In the genomic region with DNA sequence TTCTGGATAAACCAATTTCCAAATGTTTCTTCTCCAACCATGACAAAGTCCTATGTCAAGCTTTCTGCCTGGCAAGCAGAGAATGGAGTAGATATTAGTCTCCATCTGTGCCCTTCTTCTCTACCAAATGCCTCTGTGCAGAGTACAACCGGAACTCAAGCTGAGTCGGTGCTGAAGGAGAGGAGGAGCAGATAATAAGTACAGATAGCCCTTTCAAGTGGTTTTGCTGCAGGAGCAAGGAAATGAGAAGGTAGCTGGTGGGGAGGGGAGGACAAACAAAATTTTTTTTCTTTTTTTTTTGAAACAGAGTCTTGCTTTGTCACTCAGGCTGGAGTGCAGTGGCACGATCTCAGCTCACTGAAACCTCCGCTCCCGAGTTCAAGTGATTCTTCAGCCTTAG, we compare ENCODE assay signal across 12 cellular contexts. TPM values are rescaled to one million over a fixed set of nuclear protein-coding genes. Genes with fewer than 3 reads are reported as not detected.
DNase-seq lines count a peak whose midpoint lies in the region; ATAC-seq and TF ChIP-seq lines count a peak whose summit lies in the region.
"Had no signal": no experiment of that assay in that cellular context is flagged by ENCODE, and none has a peak within 500 bp of the region (broad histone marks: within the 10 kb centered on the region; RNA-seq: fewer than 3 reads in every experiment).

No MANE protein-coding gene starts in this region.

- no peak overlapping the region for H2AFZ ChIP-seq in Karpas-422 (ENCODE audit: low read length)

- CTCF ChIA-PET in activated CD4-positive, alpha-beta T cell treated with anti-CD3 and anti-CD28 coated beads for 36 hours (lab: Charles Lee), result no interaction called here
- CTCF ChIA-PET in activated naive CD4-positive, alpha-beta T cell treated with anti-CD3 and anti-CD28 coated beads for 36 hours (lab: Charles Lee), result interaction anchor here (0.8 kb wide), 1 partner anchor 10 kb away, joined by 3 read pairs; no protein-coding TSS in a partner anchor

- no peaks in the 10 kb centered on the region for H4K20me1 ChIP-seq in Karpas-422 (ENCODE audit: insufficient read depth, low read depth, low read length)

- TF ChIP-seq POLR2A in body of pancreas (IDR thresholded peaks at IDR 0.05), result no peak

- H3K4me1 Mint-ChIP-seq in activated CD4-positive, alpha-beta T cell treated with anti-CD3 and anti-CD28 coated beads for 36 hours, result peaks cover 69% of the 10 kb centered on the region
- H3K4me1 Mint-ChIP-seq in activated naive CD4-positive, alpha-beta T cell treated with anti-CD3 and anti-CD28 coated beads for 36 hours (ENCODE audit: low read depth), result peaks cover 77% of the 10 kb centered on the region

- WGBS in body of pancreas, 2 donors, result 77 to 86% methylated on average over 5 of the region's 5 CpGs

- peak overlapping the region; percentile 78 for H3K27ac Mint-ChIP-seq in activated CD4-positive, alpha-beta T cell treated with anti-CD3 and anti-CD28 coated beads for 36 hours
- H3K27ac Mint-ChIP-seq in activated naive CD4-positive, alpha-beta T cell treated with anti-CD3 and anti-CD28 coated beads for 36 hours, result peak overlapping the region; percentile 74

- POLR2A ChIA-PET in activated CD4-positive, alpha-beta T cell treated with anti-CD3 and anti-CD28 coated beads for 36 hours (lab: Charles Lee), result interaction anchor here (0.8 kb wide), 1 partner anchor 14 kb away, joined by 8 read pairs; a partner anchor contains a TSS

- H3K36me3 ChIP-seq in Karpas-422 (ENCODE audit: insufficient read depth, low read length) (no peaks in the 10 kb centered on the region), body of pancreas (replicated peaks in 1 of 2; ENCODE audit: insufficient read depth in 1 of 2, low read depth in 2 of 2) (no peaks in the 10 kb centered on the region), left lung (no peaks in the 10 kb centered on the region)
- H3K36me3 ChIP-seq: stomach had no signal

- no peaks in the 10 kb centered on the region for H3K79me2 ChIP-seq in Karpas-422 (ENCODE audit: low read length)

- H3K36me3 Mint-ChIP-seq in activated CD4-positive, alpha-beta T cell treated with anti-CD3 and anti-CD28 coated beads for 36 hours (ENCODE audit: low read depth), result peaks cover 3% of the 10 kb centered on the region
- H3K36me3 Mint-ChIP-seq in activated naive CD4-positive, alpha-beta T cell treated with anti-CD3 and anti-CD28 coated beads for 36 hours (ENCODE audit: low read depth), result peaks cover 3% of the 10 kb centered on the region

- H3K4me3 ChIP-seq in Karpas-422 (ENCODE audit: low read length) (no peak overlapping the region), body of pancreas (no peak overlapping the region), left lung (no peak overlapping the region)
- H3K4me3 ChIP-seq: stomach had no signal

- H3K4me2 ChIP-seq in Karpas-422 (ENCODE audit: low read depth, low read length, poor library complexity, severe bottlenecking), result no peak overlapping the region

- DNase-seq in Karpas-422, result peak; percentile 23
- peak; percentile 59 for DNase-seq in activated CD4-positive, alpha-beta T cell treated with anti-CD3 and anti-CD28 coated beads for 36 hours
- DNase-seq in activated naive CD4-positive, alpha-beta T cell treated with anti-CD3 and anti-CD28 coated beads for 36 hours, result peak; percentile 67
- peak in 2 of 3 donors; percentile 34 to 36 for DNase-seq in stimulated activated CD4-positive, alpha-beta T cell treated with anti-CD3 and anti-CD28 coated beads, TNF-alpha, amount 100 ng/mL, for 1 hour (ENCODE audit: low read depth in 3 of 3, low spot score in 1 of 3)
- no peak for DNase-seq in dedifferentiated amniotic fluid mesenchymal stem cell (ENCODE audit: extremely low spot score)
- DNase-seq in body of pancreas, result no peak
- DNase-seq in medulla oblongata (ENCODE audit: extremely low spot score), result no peak
- DNase-seq in left lung, result no peak
- DNase-seq: NCI-H146, right cardiac atrium, stomach had no signal

- H3K4me1 ChIP-seq in Karpas-422 (ENCODE audit: low read length) (no peaks in the 10 kb centered on the region), body of pancreas (no peaks in the 10 kb centered on the region), left lung (no peaks in the 10 kb centered on the region)
- H3K4me1 ChIP-seq: stomach had no signal

- ATAC-seq in activated CD4-positive, alpha-beta T cell treated with anti-CD3 and anti-CD28 coated beads for 36 hours, result peak; percentile 84
- ATAC-seq in body of pancreas (no peak), left lung (no peak)
- ATAC-seq: right cardiac atrium had no signal

- H3K9me2 ChIP-seq in Karpas-422 (replicated peaks; ENCODE audit: insufficient read depth, low read length), result no peaks in the 10 kb centered on the region

- H3K9ac ChIP-seq in Karpas-422 (ENCODE audit: low read length), result no peak overlapping the region

- peak overlapping the region; percentile 43 for H3K4me3 Mint-ChIP-seq in activated CD4-positive, alpha-beta T cell treated with anti-CD3 and anti-CD28 coated beads for 36 hours
- H3K4me3 Mint-ChIP-seq in activated naive CD4-positive, alpha-beta T cell treated with anti-CD3 and anti-CD28 coated beads for 36 hours, result peak overlapping the region; percentile 40
- H3K4me3 Mint-ChIP-seq: CD14-positive monocyte had no signal

- peaks cover 2% of the 10 kb centered on the region for H3K9me3 Mint-ChIP-seq in activated CD4-positive, alpha-beta T cell treated with anti-CD3 and anti-CD28 coated beads for 36 hours (ENCODE audit: low read depth)
- peaks cover 3% of the 10 kb centered on the region for H3K9me3 Mint-ChIP-seq in activated naive CD4-positive, alpha-beta T cell treated with anti-CD3 and anti-CD28 coated beads for 36 hours

- intact Hi-C loops in activated CD4-positive, alpha-beta T cell treated with anti-CD3 and anti-CD28 coated beads for 36 hours (cut with DNase I, micrococcal nuclease), result loop anchor here in 1 of 2 experiments (1.0 kb wide), 1 partner anchor 14 kb away; a partner anchor contains a TSS
- intact Hi-C loops in activated naive CD4-positive, alpha-beta T cell treated with anti-CD3 and anti-CD28 coated beads for 36 hours (cut with micrococcal nuclease), result loop anchor here (1.0 kb wide), 2 partner anchors 14 to 119 kb away; a partner anchor contains a TSS
- intact Hi-C loops in body of pancreas (cut with DNase I), result no loop called here
- intact Hi-C loops in left lung (cut with DNase I), result no loop called here

- H3K27ac ChIP-seq in Karpas-422 (ENCODE audit: low read length), result no peak overlapping the region
- H3K27ac ChIP-seq in body of pancreas, result no peak overlapping the region
- no peak overlapping the region for H3K27ac ChIP-seq in left lung
- H3K27ac ChIP-seq: stomach had no signal

- H3K9me3 ChIP-seq in Karpas-422 (ENCODE audit: low read length) (no peaks in the 10 kb centered on the region), body of pancreas (no peaks in the 10 kb centered on the region), left lung (no peaks in the 10 kb centered on the region)
- H3K9me3 ChIP-seq: stomach had no signal

- H3K27me3 Mint-ChIP-seq in activated CD4-positive, alpha-beta T cell treated with anti-CD3 and anti-CD28 coated beads for 36 hours, result no peaks in the 10 kb centered on the region
- no peaks in the 10 kb centered on the region for H3K27me3 Mint-ChIP-seq in activated naive CD4-positive, alpha-beta T cell treated with anti-CD3 and anti-CD28 coated beads for 36 hours (ENCODE audit: low read depth)

- TF ChIP-seq CTCF in body of pancreas (IDR thresholded peaks at IDR 0.05) (no peak), left lung (IDR thresholded peaks at IDR 0.05) (no peak)

- H3K27me3 ChIP-seq in Karpas-422 (ENCODE audit: low read length) (no peaks in the 10 kb centered on the region), body of pancreas (no peaks in the 10 kb centered on the region), left lung (no peaks in the 10 kb centered on the region)

RNA-seq across cellular contexts. Expression of a gene that starts 14.2 kb away (rescaled TPM):
- 4.4 and 7.7 TPM in 2 replicates for total RNA-seq in Karpas-422 (2014; rRNA removed; shearing (Covaris generic); ENCODE audit: low replicate concordance)
- 10 to 100 TPM; 21.0 to 23.6 TPM for total RNA-seq in activated CD4-positive, alpha-beta T cell treated with anti-CD3 and anti-CD28 coated beads for 36 hours
- 10 to 100 TPM; 23.0 to 23.7 TPM for total RNA-seq in activated naive CD4-positive, alpha-beta T cell treated with anti-CD3 and anti-CD28 coated beads for 36 hours
- 1 to 10 TPM; 2.9 to 3.6 TPM for total RNA-seq in body of pancreas
- total RNA-seq in left lung, result 1 to 10 TPM; 3.8 to 6.4 TPM

Comparison
In these comparisons a context has a peak if more than half of its experiments do, and no peak if none do; other contexts are left out.
1. DNase-seq: peak in Karpas-422 (single experiment), activated CD4-positive, alpha-beta T cell treated with anti-CD3 and anti-CD28 coated beads for 36 hours (single experiment), activated naive CD4-positive, alpha-beta T cell treated with anti-CD3 and anti-CD28 coated beads for 36 hours (single experiment) and stimulated activated CD4-positive, alpha-beta T cell treated with anti-CD3 and anti-CD28 coated beads, TNF-alpha, amount 100 ng/mL, for 1 hour (2 of 3); none in dedifferentiated amniotic fluid mesenchymal stem cell (single experiment), body of pancreas (0 of 4), medulla oblongata (single experiment) and left lung (0 of 2).